ENCODE assay signal across 1 cellular context in genomic region chr1:116571215-116571919, GRCh38.
A peak's percentile ranks its signal among the peaks of the same experiment; 100 is the strongest.
TF ChIP-seq lines count a peak whose summit lies in the region.

No MANE protein-coding gene starts in this region.

TF ChIP-seq in HepG2, 621 proteins besides CTCF, POLR2A, EP300 and RAD21 (continued from another document):
- TF ChIP-seq RBM22 (optimal IDR thresholded peaks at IDR 0.05; ENCODE audit: low read length) (no peak), NCOR1 (IDR thresholded peaks at IDR 0.05; ENCODE audit: borderline replicate concordance, low read length) (no peak), ZNF724P (CRISPR knock-in tag; IDR thresholded peaks at IDR 0.05; ENCODE audit: borderline replicate concordance) (no peak), KLF9 (CRISPR knock-in tag; IDR thresholded peaks at IDR 0.05; ENCODE audit: low read depth) (no peak), ZNF746 (CRISPR knock-in tag; IDR thresholded peaks at IDR 0.05) (no peak), ZNF740 (CRISPR knock-in tag; IDR thresholded peaks at IDR 0.05) (0 out of 2 replicates have a peak, but pooled peaks have one; percentile 7), BCL6 (CRISPR knock-in tag; IDR thresholded peaks at IDR 0.05) (no peak), ZNF468 (CRISPR knock-in tag; IDR thresholded peaks at IDR 0.05) (no peak), SNAPC2 (CRISPR knock-in tag; IDR thresholded peaks at IDR 0.05) (0 out of 2 replicates have a peak, but pooled peaks have one; percentile 22), ZBTB34 (CRISPR knock-in tag; IDR thresholded peaks at IDR 0.05) (no peak), ZHX1 (CRISPR knock-in tag; IDR thresholded peaks at IDR 0.05; ENCODE audit: low read depth) (no peak), AFF4 (CRISPR knock-in tag; IDR thresholded peaks at IDR 0.05) (no peak), PATZ1 (CRISPR knock-in tag; IDR thresholded peaks at IDR 0.05) (no peak), ZNF7 (CRISPR knock-in tag; IDR thresholded peaks at IDR 0.05) (no peak), ZNF484 (CRISPR knock-in tag; IDR thresholded peaks at IDR 0.05; ENCODE audit: borderline replicate concordance, low read depth) (no peak), PLRG1 (conservative IDR thresholded peaks at IDR 0.05) (no peak)
